20 cellular contexts compared by ENCODE assay signal in genomic region chr9:73080110-73080683, GRCh38.
DNase-seq lines count a peak whose midpoint lies in the region; ATAC-seq, FAIRE-seq and TF ChIP-seq lines count a peak whose summit lies in the region.
"Had no signal": no experiment of that assay in that cellular context is flagged by ENCODE, and none has a peak within 500 bp of the region (broad histone marks: within the 10 kb centered on the region; RNA-seq: fewer than 3 reads in every experiment).

No MANE protein-coding gene starts in this region.

- intact Hi-C loops in body of pancreas (cut with DNase I) (loop anchor here (10.0 kb wide), 1 partner anchor 205 kb away; no protein-coding TSS in a partner anchor), right lobe of liver (cut with DNase I) (loop anchor here in 1 of 2 donors (10.0 kb wide), 1 partner anchor 45 kb away; no protein-coding TSS in a partner anchor)

- DNase-seq in EH (ENCODE audit: low read depth) (peak; percentile 44), NCI-H524 treated with DMSO at 0.1 percent for 48 hours (lab: John Stamatoyannopoulos, UW) (peak; percentile 14), globus pallidus (ENCODE audit: low spot score) (peak; percentile 15), pons (ENCODE audit: low spot score) (peak; percentile 10), body of pancreas (no peak), right lobe of liver (no peak), GM19239 (ENCODE audit: insufficient read length, low spot score) (no peak), NCI-H510A treated with DMSO at 0.1 percent for 48 hours (lab: John Stamatoyannopoulos, UW) (no peak)
- DNase-seq: activated CD4-positive, alpha-beta T cell treated with anti-CD3 and anti-CD28 coated beads, Interleukin-2, amount 10 ng/mL, durations not matched to agents 24 days and 14 days; activated naive CD8-positive, alpha-beta T cell treated with anti-CD3 and anti-CD28 coated beads for 36 hours; activated T-cell treated with anti-CD3 and anti-CD28 coated beads, Interleukin-2, amount 50 U/mL, for 1 hour; Caco-2; Karpas-422; NCI-H1436 treated with DMSO at 0.1 percent for 48 hours; NCI-H345; ovary; stimulated activated naive B cell treated with anti-CD40 and anti-IgM and Interleukin-4, amounts not matched to agents 10 μg/mL and 1 μg/mL and 100 μg/mL, for 72 hours; uterus had no signal

- no peak for ATAC-seq in body of pancreas
- ATAC-seq in right lobe of liver = no peak
- ATAC-seq: gastroesophageal sphincter; stimulated activated naive B cell treated with anti-CD40 and anti-IgM and Interleukin-4, amounts not matched to agents 10 μg/mL and 1 μg/mL and 100 μg/mL, for 72 hours had no signal

- FAIRE-seq in GM19239 (lab: Jason Lieb, UNC) = no peak

- TF ChIP-seq POLR2A in body of pancreas (IDR thresholded peaks at IDR 0.05) = no peak
- TF ChIP-seq POLR2A in right lobe of liver (IDR thresholded peaks at IDR 0.05) = no peak

- H3K4me1 ChIP-seq in body of pancreas (no peaks in the 10 kb centered on the region), right lobe of liver (peaks cover 0 to 17% (median 8%) of the 10 kb centered on the region in 4 donors)
- H3K4me1 ChIP-seq: Caco-2, uterus had no signal

- TF ChIP-seq CTCF in body of pancreas (IDR thresholded peaks at IDR 0.05) = no peak
- TF ChIP-seq CTCF in right lobe of liver (IDR thresholded peaks at IDR 0.05) = no peak

- H3K4me3 ChIP-seq in body of pancreas (no peak overlapping the region), right lobe of liver (no peak overlapping the region)
- H3K4me3 ChIP-seq: gastroesophageal sphincter, ovary, SK-N-MC, uterus had no signal

- H3K36me3 ChIP-seq in body of pancreas (replicated peaks in 1 of 2; ENCODE audit: insufficient read depth in 1 of 2, low read depth in 2 of 2) = no peaks in the 10 kb centered on the region
- no peaks in the 10 kb centered on the region for H3K36me3 ChIP-seq in right lobe of liver
- H3K36me3 ChIP-seq: gastroesophageal sphincter, ovary had no signal

- H3K27me3 ChIP-seq in body of pancreas = no peaks in the 10 kb centered on the region
- no peaks in the 10 kb centered on the region for H3K27me3 ChIP-seq in right lobe of liver
- H3K27me3 ChIP-seq: gastroesophageal sphincter, ovary, uterus had no signal

- 69 to 70% methylated on average over 3 of the region's 3 CpGs for WGBS in body of pancreas, 2 donors
- WGBS in right lobe of liver (ENCODE audit: insufficient coverage, low coverage, low lambda C conversion rate, missing lambda C conversion rate) = 92% methylated on average over 1 of the region's 3 CpGs

- H3K27ac ChIP-seq in body of pancreas (no peak overlapping the region), right lobe of liver (no peak overlapping the region)
- H3K27ac ChIP-seq: ovary, SK-N-MC had no signal

- H3K9me3 ChIP-seq in body of pancreas (no peaks in the 10 kb centered on the region), right lobe of liver (no peaks in the 10 kb centered on the region)
- H3K9me3 ChIP-seq: Caco-2, gastroesophageal sphincter, ovary, uterus had no signal

Comparison
In these comparisons a context has a peak if more than half of its experiments do, and no peak if none do; other contexts are left out.
1. DNase-seq: peak in EH (single experiment), NCI-H524 treated with DMSO at 0.1 percent for 48 hours (single experiment), globus pallidus (single experiment) and pons (single experiment); none in body of pancreas (0 of 4), right lobe of liver (0 of 3), GM19239 (single experiment) and NCI-H510A treated with DMSO at 0.1 percent for 48 hours (single experiment).